In genomic region chr5:14017904-14018303, GRCh38 we compare ENCODE assay signal across 28 cellular contexts.
DNase-seq lines count a peak whose midpoint lies in the region; ATAC-seq, FAIRE-seq and TF ChIP-seq lines count a peak whose summit lies in the region.
"Had no signal": no experiment of that assay in that cellular context is flagged by ENCODE, and none has a peak within 500 bp of the region (broad histone marks: within the 10 kb centered on the region; RNA-seq: fewer than 3 reads in every experiment).

No MANE protein-coding gene starts in this region.

- BruUV-seq in IMR-90 (replicated peaks; lab: Mats Ljungman, UMichigan) = no TSS peak

- H2BK20ac ChIP-seq in IMR-90 (ENCODE audit: low read depth, low read length) = no peak overlapping the region

- H2BK120ac ChIP-seq in IMR-90 (ENCODE audit: low read depth, low read length) = 0 out of 2 replicates have a peak overlapping the region, but pooled peaks have one; percentile 34

- no peak for ATAC-seq in IMR-90 (ENCODE audit: low read depth)
- no peak for ATAC-seq in activated T-cell treated with anti-CD3 and anti-CD28 coated beads, Interleukin-2, amount 50 U/mL, for 4 hours
- ATAC-seq: CD8-positive, alpha-beta T cell; HCT116; HepG2; Right ventricle myocardium inferior had no signal

- H3K4me1 ChIP-seq in IMR-90 (ENCODE audit: control insufficient read depth, insufficient read depth, low read length) = 0 out of 2 replicates have a peak, but pooled peaks cover 2% of the 10 kb centered on the region
- H3K4me1 ChIP-seq: Caco-2, Peyer's patch had no signal

- CTCF ChIA-PET in IMR-90 (lab: Yijun Ruan, JAX) = no interaction called here

- no peak overlapping the region for H4K5ac ChIP-seq in IMR-90 (ENCODE audit: low read depth, low read length)

- no peaks in the 10 kb centered on the region for H3K4me1 Mint-ChIP-seq in activated T-cell treated with anti-CD3 and anti-CD28 coated beads, Interleukin-2, amount 50 U/mL, for 4 hours (ENCODE audit: low read depth)
- H3K4me1 Mint-ChIP-seq: B cell had no signal

- H3K4ac ChIP-seq in IMR-90 (ENCODE audit: low read depth, low read length) = no peak overlapping the region

- no peak overlapping the region for H2BK5ac ChIP-seq in IMR-90 (ENCODE audit: low read depth, low read length, poor library complexity, severe bottlenecking)

- H2AFZ ChIP-seq in IMR-90 (replicated peaks; ENCODE audit: low read length, poor library complexity) = peak overlapping the region; percentile 17

- TF ChIP-seq CTCF in IMR-90 (conservative IDR thresholded peaks at IDR 0.05; ENCODE audit: low read depth, low read length) (no peak), bronchial epithelial cell (IDR thresholded peaks at IDR 0.05; ENCODE audit: insufficient read depth, low read length, severe bottlenecking) (no peak), brain microvascular endothelial cell (IDR thresholded peaks at IDR 0.05; ENCODE audit: low read depth, low read length, missing control alignments) (no peak)

- no peak overlapping the region for H4K8ac ChIP-seq in IMR-90 (ENCODE audit: low read depth in 2 of 2, low read length in 2 of 2)

- no peak overlapping the region for H3K56ac ChIP-seq in IMR-90 (ENCODE audit: extremely low read depth, insufficient read depth, low read length)

- H3K9me3 ChIP-seq in IMR-90 (ENCODE audit: control insufficient read depth, insufficient read depth, low read length) = no peaks in the 10 kb centered on the region
- H3K9me3 ChIP-seq: Caco-2, Peyer's patch, SJCRH30 had no signal

- no peak overlapping the region for H3K23ac ChIP-seq in IMR-90 (ENCODE audit: low read depth, low read length)

- intact Hi-C loops in IMR-90 (cut with micrococcal nuclease) = no loop called here

- dilution Hi-C loops in IMR-90 (cut with HindIII; ENCODE audit: low sequenced_read_pairs, unreplicated experiment) = no loop called here

- no peaks in the 10 kb centered on the region for H3K36me3 ChIP-seq in IMR-90 (ENCODE audit: control insufficient read depth, insufficient read depth, low read length)
- H3K36me3 ChIP-seq in bronchial epithelial cell (ENCODE audit: control insufficient read depth, insufficient read depth, low read length) = no peaks in the 10 kb centered on the region
- H3K36me3 ChIP-seq in brain microvascular endothelial cell (replicated peaks) = no peaks in the 10 kb centered on the region
- H3K36me3 ChIP-seq: Peyer's patch, SJCRH30 had no signal

- no peaks in the 10 kb centered on the region for H3K36me3 Mint-ChIP-seq in activated T-cell treated with anti-CD3 and anti-CD28 coated beads, Interleukin-2, amount 50 U/mL, for 4 hours (ENCODE audit: insufficient read depth)
- H3K36me3 Mint-ChIP-seq: CD8-positive, alpha-beta T cell had no signal

- POLR2A ChIA-PET in IMR-90 (lab: Charles Lee; ENCODE audit: unreplicated experiment) = no interaction called here

- H3K4me3 Mint-ChIP-seq in activated T-cell treated with anti-CD3 and anti-CD28 coated beads, Interleukin-2, amount 50 U/mL, for 4 hours = no peak overlapping the region
- H3K4me3 Mint-ChIP-seq: B cell; CD8-positive, alpha-beta T cell had no signal

- no peak for TF ChIP-seq RAD21 in IMR-90 (IDR thresholded peaks at IDR 0.05; ENCODE audit: low read length)

- H2BK15ac ChIP-seq in IMR-90 (ENCODE audit: low read depth, low read length) = 0 out of 3 replicates have a peak overlapping the region, but pooled peaks have one; percentile 78

- H3K79me1 ChIP-seq in IMR-90 (ENCODE audit: low read depth in 1 of 2, low read length in 2 of 2) = peaks cover 0 to 2% of the 10 kb centered on the region in 2 experiments; a peak in 2 of 4 replicates

- in situ Hi-C loops in IMR-90 (cut with MboI; ENCODE audit: low sequenced_read_pairs) (no loop called here), brain microvascular endothelial cell (cut with HindIII; ENCODE audit: low pct_ligation_motif_present, low sequenced_read_pairs) (loop anchor here (25.0 kb wide), 1 partner anchor 319 kb away; no protein-coding TSS in a partner anchor)

- peak; percentile 36 for FAIRE-seq in bronchial epithelial cell (lab: Jason Lieb, UNC)
- FAIRE-seq: GM12891, HepG2 had no signal

- TF ChIP-seq POLR2A in IMR-90 (IDR thresholded peaks at IDR 0.05; ENCODE audit: low read depth, low read length) = no peak

- H3K4me2 ChIP-seq in IMR-90 (ENCODE audit: low read depth, low read length) = no peak overlapping the region

- WGBS in IMR-90 (ENCODE audit: extremely low coverage in 2 of 2, insufficient read length in 1 of 2), 2 experiments = 78% methylated on average over 7 of the region's 8 CpGs; no CpG with 5 or more reads in 1 of the 2 experiments

- H3K9ac ChIP-seq in IMR-90 (ENCODE audit: low read depth, low read length) = no peak overlapping the region

- H3K27me3 ChIP-seq in IMR-90 (ENCODE audit: control insufficient read depth, insufficient read depth, low read length) (no peaks in the 10 kb centered on the region), bronchial epithelial cell (ENCODE audit: control insufficient read depth, insufficient read depth, low read length) (no peaks in the 10 kb centered on the region), brain microvascular endothelial cell (replicated peaks) (no peaks in the 10 kb centered on the region)
- H3K27me3 ChIP-seq: Peyer's patch, SJCRH30 had no signal

- H4K91ac ChIP-seq in IMR-90 (ENCODE audit: insufficient read depth, low read depth, low read length) = peak overlapping the region; percentile 38; the same call in 1 of the 2 replicates

- H3K27ac ChIP-seq in IMR-90 (ENCODE audit: insufficient read depth, low read length) (no peak overlapping the region), brain microvascular endothelial cell (no peak overlapping the region)
- H3K27ac ChIP-seq: C4-2B, HL-60, Peyer's patch, SJCRH30 had no signal

- H3K4me3 ChIP-seq in IMR-90 (ENCODE audit: insufficient read depth, low read depth, low read length) (no peak overlapping the region), bronchial epithelial cell (ENCODE audit: low read depth, low read length) (no peak overlapping the region), brain microvascular endothelial cell (ENCODE audit: low read depth, low read length) (no peak overlapping the region)
- H3K4me3 ChIP-seq: Peyer's patch, SJCRH30 had no signal

- H3K27me3 Mint-ChIP-seq in activated T-cell treated with anti-CD3 and anti-CD28 coated beads, Interleukin-2, amount 50 U/mL, for 4 hours (ENCODE audit: low read depth) = peaks cover 7% of the 10 kb centered on the region

- H3K14ac ChIP-seq in IMR-90 (replicated peaks; ENCODE audit: low read depth, low read length) = no peak overlapping the region

- no peak overlapping the region for H3K18ac ChIP-seq in IMR-90 (ENCODE audit: low read depth, low read length)

- DNase-seq in IMR-90 (no peak), RPMI7951 (ENCODE audit: low read depth) (peak; percentile 57), bronchial epithelial cell (ENCODE audit: low read depth) (no peak), H4 (ENCODE audit: low spot score) (no peak), brain microvascular endothelial cell (no peak)
- DNase-seq in NK-92 treated with Interleukin-12 subunit alpha and Interleukin-12 subunit beta, amount 100 ng/mL, for 24 hours (lab: John Stamatoyannopoulos, UW) = no peak
- no peak for DNase-seq in activated T-cell treated with anti-CD3 and anti-CD28 coated beads, Interleukin-2, amount 50 U/mL, for 4 hours
- DNase-seq: Caco-2; CD8-positive, alpha-beta T cell; DMS79; EL; GDM1; GOT3; KG1; MM.1S; NCI-H2029; NCI-H2227 treated with DMSO at 0.1 percent for 48 hours; NCI-H526 treated with DMSO at 0.1 percent for 48 hours; Peyer's patch; SJCRH30; T-helper 1 cell had no signal

- no peaks in the 10 kb centered on the region for H3K9me3 Mint-ChIP-seq in activated T-cell treated with anti-CD3 and anti-CD28 coated beads, Interleukin-2, amount 50 U/mL, for 4 hours

- H3K9me1 ChIP-seq in IMR-90 (ENCODE audit: insufficient read depth, low read length) = no peaks in the 10 kb centered on the region

- no peak overlapping the region for H2AK9ac ChIP-seq in IMR-90 (replicated peaks; ENCODE audit: low read depth, low read length, poor library complexity)

- peak overlapping the region; percentile 65; the same call in 1 of the 2 replicates for H2AK5ac ChIP-seq in IMR-90 (ENCODE audit: low read depth, low read length)

- H4K20me1 ChIP-seq in IMR-90 (ENCODE audit: insufficient read depth, low read length) = no peaks in the 10 kb centered on the region

TF ChIP-seq in IMR-90, 13 proteins besides CTCF, POLR2A, EP300 and RAD21:
- TF ChIP-seq CEBPB (IDR thresholded peaks at IDR 0.05; ENCODE audit: low read depth, low read length) (no peak), MXI1 (IDR thresholded peaks at IDR 0.05; ENCODE audit: borderline replicate concordance, low read depth, low read length) (no peak), NFE2L2 (IDR thresholded peaks at IDR 0.05; ENCODE audit: low read depth, low read length) (no peak), CHD1 (IDR thresholded peaks at IDR 0.05; ENCODE audit: low read depth, low read length) (no peak), SMC3 (IDR thresholded peaks at IDR 0.05; ENCODE audit: low read depth, low read length) (no peak)
